Comparison of ENCODE assay signal across 8 cellular contexts in the genomic region with DNA sequence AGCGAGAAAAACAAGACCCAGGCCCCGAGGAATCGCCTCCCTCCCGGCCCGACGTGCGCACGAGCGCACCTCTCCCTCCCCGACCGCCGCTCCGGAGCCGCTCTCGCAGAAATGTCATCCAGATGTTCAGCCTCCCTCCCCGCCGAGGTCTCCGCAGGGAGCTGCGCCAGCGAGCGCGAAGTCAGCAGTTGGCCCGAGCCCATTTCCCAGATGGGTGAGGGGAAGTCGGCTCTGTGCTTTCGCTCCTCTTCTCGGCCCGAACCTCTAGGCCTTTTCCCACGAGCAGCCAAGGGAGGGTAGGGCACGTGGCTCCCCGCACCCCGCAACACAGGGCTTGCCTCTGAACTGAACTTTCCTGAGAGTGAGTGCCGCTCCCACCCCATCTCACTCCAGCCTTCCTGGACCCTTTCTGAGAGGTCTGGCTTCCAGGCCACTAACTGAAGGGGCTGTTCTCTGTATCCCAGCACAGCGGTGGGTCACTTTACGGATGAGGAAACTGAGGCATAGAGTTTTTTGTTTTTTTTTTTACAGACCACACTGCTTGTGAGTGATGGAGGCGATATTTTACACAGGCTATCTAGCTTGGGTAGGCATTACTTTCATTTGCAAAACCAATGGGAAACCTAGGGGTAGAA. TPM values are rescaled to one million over a fixed set of nuclear protein-coding genes. Genes with fewer than 3 reads are reported as not detected.
DNase-seq lines count a peak whose midpoint lies in the region; ATAC-seq and FAIRE-seq lines count a peak whose summit lies in the region.

No MANE protein-coding gene starts in this region.

- H3K9me3 Mint-ChIP-seq in activated T-cell treated with anti-CD3 and anti-CD28 coated beads, Interleukin-2, amount 50 U/mL, for 24 hours = no peaks in the 10 kb centered on the region
- no peaks in the 10 kb centered on the region for H3K9me3 Mint-ChIP-seq in activated T-helper 17 cell treated with anti-CD3 and anti-CD28 coated beads, Interleukin-2, amount 50 U/mL, for 72 hours

- no peaks in the 10 kb centered on the region for H3K27me3 Mint-ChIP-seq in activated T-cell treated with anti-CD3 and anti-CD28 coated beads, Interleukin-2, amount 50 U/mL, for 24 hours
- H3K27me3 Mint-ChIP-seq in activated T-helper 17 cell treated with anti-CD3 and anti-CD28 coated beads, Interleukin-2, amount 50 U/mL, for 72 hours = no peaks in the 10 kb centered on the region

- no peak for DNase-seq in activated T-cell treated with anti-CD3 and anti-CD28 coated beads, Interleukin-2, amount 50 U/mL, for 24 hours
- no peak for DNase-seq in activated T-cell treated with anti-CD3 and anti-CD28 coated beads for 4 hours
- DNase-seq in HTR-8/SVneo (ENCODE audit: insufficient read length, low spot score) = peak; percentile 72
- DNase-seq in cardiac septum (ENCODE audit: low spot score) = peak; percentile 87
- DNase-seq in posterior vena cava (ENCODE audit: low spot score) = peak; percentile 94
- DNase-seq in NCI-H2029 treated with DMSO at 0.1 percent for 48 hours (lab: John Stamatoyannopoulos, UW) = no peak

- H3K36me3 Mint-ChIP-seq in activated T-cell treated with anti-CD3 and anti-CD28 coated beads, Interleukin-2, amount 50 U/mL, for 24 hours (ENCODE audit: low read depth) = peaks cover 5% of the 10 kb centered on the region
- H3K36me3 Mint-ChIP-seq in activated T-helper 17 cell treated with anti-CD3 and anti-CD28 coated beads, Interleukin-2, amount 50 U/mL, for 72 hours (ENCODE audit: low read depth) = no peaks in the 10 kb centered on the region

- H3K27ac Mint-ChIP-seq in activated T-cell treated with anti-CD3 and anti-CD28 coated beads, Interleukin-2, amount 50 U/mL, for 24 hours = peak overlapping the region; percentile 80
- H3K27ac Mint-ChIP-seq in activated T-helper 17 cell treated with anti-CD3 and anti-CD28 coated beads, Interleukin-2, amount 50 U/mL, for 72 hours = peak overlapping the region; percentile 66

- H3K4me3 Mint-ChIP-seq in activated T-cell treated with anti-CD3 and anti-CD28 coated beads, Interleukin-2, amount 50 U/mL, for 24 hours = peak overlapping the region; percentile 75
- peak overlapping the region; percentile 95 for H3K4me3 Mint-ChIP-seq in activated T-helper 17 cell treated with anti-CD3 and anti-CD28 coated beads, Interleukin-2, amount 50 U/mL, for 72 hours

- peak; percentile 79 for FAIRE-seq in HTR-8/SVneo (lab: Jason Lieb, UNC)

- H3K4me1 Mint-ChIP-seq in activated T-cell treated with anti-CD3 and anti-CD28 coated beads, Interleukin-2, amount 50 U/mL, for 24 hours (ENCODE audit: low read depth) = peaks cover 51% of the 10 kb centered on the region
- peaks cover 30% of the 10 kb centered on the region for H3K4me1 Mint-ChIP-seq in activated T-helper 17 cell treated with anti-CD3 and anti-CD28 coated beads, Interleukin-2, amount 50 U/mL, for 72 hours

- intact Hi-C loops in cardiac septum (cut with DNase I) = loop anchor here (10.0 kb wide), 1 partner anchor 158 kb away; no protein-coding TSS in a partner anchor
- intact Hi-C loops in posterior vena cava (cut with DNase I) = loop anchor here in 1 of 2 donors (5.0 kb wide), 2 partner anchors 271 to 406 kb away; partner anchors contain the start of gene FLVCR2

- ATAC-seq in activated T-helper 17 cell treated with anti-CD3 and anti-CD28 coated beads, Interleukin-2, amount 50 U/mL, for 72 hours (replicated peaks) = peak; percentile 20
- no peak for ATAC-seq in GM21825 (IDR thresholded peaks at IDR 0.05; ENCODE audit: unreplicated experiment)

RNA-seq across cellular contexts. Expression of gene TGFB3, which starts 1.0 kb away (rescaled TPM):
- total RNA-seq in activated T-helper 17 cell treated with anti-CD3 and anti-CD28 coated beads, Interleukin-2, amount 50 U/mL, for 72 hours = 1 to 10 TPM; 2.0 to 2.2 TPM
- total RNA-seq in cardiac septum (57.5 TPM), posterior vena cava (100 to 1,000 TPM; 158 to 188 TPM)

RNA-seq across cellular contexts. Expression of gene IFT43, which starts 2.7 kb away (rescaled TPM):
- total RNA-seq in activated T-helper 17 cell treated with anti-CD3 and anti-CD28 coated beads, Interleukin-2, amount 50 U/mL, for 72 hours = 1 to 10 TPM; 5.7 to 7.2 TPM
- 46.8 TPM for total RNA-seq in cardiac septum
- total RNA-seq in posterior vena cava = 10 to 100 TPM; 44.9 to 79.6 TPM

Comparison
In these comparisons a context has a peak if more than half of its experiments do, and no peak if none do; other contexts are left out.
1. DNase-seq: peak in HTR-8/SVneo (single experiment), cardiac septum (single experiment) and posterior vena cava (single experiment); none in activated T-cell treated with anti-CD3 and anti-CD28 coated beads, Interleukin-2, amount 50 U/mL, for 24 hours (single experiment), activated T-cell treated with anti-CD3 and anti-CD28 coated beads for 4 hours (single experiment) and NCI-H2029 treated with DMSO at 0.1 percent for 48 hours (single experiment).
2. RNA of gene TGFB3, which starts 1.0 kb away (total RNA-seq): 158 to 188 TPM in posterior vena cava and 57.5 TPM in cardiac septum (single experiment); 2.0 to 2.2 TPM in activated T-helper 17 cell treated with anti-CD3 and anti-CD28 coated beads, Interleukin-2, amount 50 U/mL, for 72 hours; every median in the first group is over 10 times any median in the second.